In the genomic region with DNA sequence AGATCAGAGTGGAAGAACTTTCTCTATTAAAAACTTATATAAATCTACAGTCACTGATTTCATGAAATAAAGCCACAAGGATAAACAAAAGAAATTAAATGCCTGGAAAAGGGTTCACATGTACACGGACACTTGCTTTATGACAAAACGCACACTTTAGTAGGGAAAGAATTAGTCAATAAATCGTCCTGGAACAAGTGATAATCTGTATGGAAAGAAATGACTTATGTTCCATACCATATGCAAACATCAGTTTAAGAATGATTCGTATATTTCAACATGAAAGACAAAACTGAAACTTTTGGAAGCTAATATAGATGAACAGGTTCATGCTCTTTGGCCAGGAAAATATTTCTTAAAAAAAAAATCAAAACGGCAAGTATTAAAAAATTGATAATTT, we compare ENCODE assay signal across 24 cellular contexts. TPM values are rescaled to one million over a fixed set of nuclear protein-coding genes. Genes with fewer than 3 reads are reported as not detected.
A peak's percentile ranks its signal among the peaks of the same experiment; 100 is the strongest.
DNase-seq lines count a peak whose midpoint lies in the region; ATAC-seq, FAIRE-seq and TF ChIP-seq lines count a peak whose summit lies in the region.
"Had no signal": no experiment of that assay in that cellular context is flagged by ENCODE, and none has a peak within 500 bp of the region (broad histone marks: within the 10 kb centered on the region; RNA-seq: fewer than 3 reads in every experiment).

No MANE protein-coding gene starts in this region.

- intact Hi-C loops in kidney (cut with DNase I), result no loop called here

- DNase-seq in GM18507 (ENCODE audit: extremely low spot score, insufficient read length, low read depth) (no peak), kidney (no peak), GOT3 (lab: John Stamatoyannopoulos, UW) (no peak), NCI-H2171 treated with DMSO at 0.1 percent for 48 hours (lab: John Stamatoyannopoulos, UW) (no peak), NCI-H748 treated with DMSO at 0.1 percent for 48 hours (lab: John Stamatoyannopoulos, UW) (no peak)
- DNase-seq in activated naive CD8-positive, alpha-beta T cell treated with anti-CD3 and anti-CD28 coated beads for 36 hours, result no peak
- DNase-seq: activated CD4-positive, alpha-beta T cell treated with anti-CD3 and anti-CD28 coated beads for 1 hour; activated CD8-positive, alpha-beta memory T cell treated with anti-CD3 and anti-CD28 coated beads, Interleukin-2, amount 50 U/mL, for 4 hours; aorta; CD8-positive, alpha-beta memory T cell; cerebellar nuclear complex; DMS53; GDM1; NCI-H187; NCI-H82; nucleus accumbens; OCI-M1; SHP77 treated with DMSO at 0.1 percent for 48 hours; stimulated activated CD4-positive, alpha-beta T cell treated with anti-CD3 and anti-CD28 coated beads, Interleukin-4, amount 100 ng/mL, for 1 hour had no signal

- no peaks in the 10 kb centered on the region for H3K27me3 ChIP-seq in BLaER1 treated with 17β-estradiol and CSF1 and Interleukin-3, amounts not matched to agents 10 nM and 100 nM
- H3K27me3 ChIP-seq: gastroesophageal sphincter had no signal

- FAIRE-seq in GM18507 (lab: Jason Lieb, UNC) (peak; percentile 15), kidney (lab: Jason Lieb, UNC) (peak; percentile 44)

- H3K27me3 Mint-ChIP-seq in activated naive CD8-positive, alpha-beta T cell treated with anti-CD3 and anti-CD28 coated beads for 36 hours, result no peaks in the 10 kb centered on the region
- H3K27me3 Mint-ChIP-seq: CD8-positive, alpha-beta memory T cell; type B pancreatic cell had no signal

- peaks cover 63% of the 10 kb centered on the region for H3K4me1 Mint-ChIP-seq in activated naive CD8-positive, alpha-beta T cell treated with anti-CD3 and anti-CD28 coated beads for 36 hours

- peak overlapping the region in 8 of 11 experiments; percentile 47 to 76 (median 64); a peak in 14 of 22 replicates for H3K27ac ChIP-seq in BLaER1 treated with 17β-estradiol and CSF1 and Interleukin-3, amounts not matched to agents 10 nM and 100 nM
- H3K27ac ChIP-seq in kidney (ENCODE audit: low read depth in 2 of 2, low read length in 2 of 2), result no peak overlapping the region
- H3K27ac ChIP-seq: gastroesophageal sphincter, KMS-11 had no signal

- peak overlapping the region; percentile 59 for H3K27ac Mint-ChIP-seq in activated naive CD8-positive, alpha-beta T cell treated with anti-CD3 and anti-CD28 coated beads for 36 hours
- H3K27ac Mint-ChIP-seq: type B pancreatic cell had no signal

- no peak for TF ChIP-seq CTCF in kidney (IDR thresholded peaks at IDR 0.05; ENCODE audit: borderline replicate concordance, extremely low read depth, insufficient read depth)

- peaks cover 0 to 51% (median 35%) of the 10 kb centered on the region in 11 experiments; a peak in 14 of 22 replicates for H3K9me3 ChIP-seq in BLaER1 treated with 17β-estradiol and CSF1 and Interleukin-3, amounts not matched to agents 10 nM and 100 nM (replicated peaks in 1 of 11)
- no peaks in the 10 kb centered on the region for H3K9me3 ChIP-seq in kidney (ENCODE audit: control insufficient read depth in 1 of 2, low read length in 2 of 2)
- H3K9me3 ChIP-seq: gastroesophageal sphincter had no signal

- no peak for ATAC-seq in GM21737 (IDR thresholded peaks at IDR 0.05; ENCODE audit: unreplicated experiment)
- ATAC-seq: gastroesophageal sphincter had no signal

- no peak overlapping the region for H3K9ac ChIP-seq in BLaER1 treated with 17β-estradiol and CSF1 and Interleukin-3, amounts not matched to agents 10 nM and 100 nM
- no peak overlapping the region for H3K9ac ChIP-seq in kidney (ENCODE audit: low read length in 2 of 2)
- H3K9ac ChIP-seq: KMS-11 had no signal

- H4K20me1 ChIP-seq in BLaER1 treated with 17β-estradiol and CSF1 and Interleukin-3, amounts not matched to agents 10 nM and 100 nM, result peaks cover 37 to 96% (median 73%) of the 10 kb centered on the region in 11 experiments; a peak in 20 of 22 replicates

- peaks cover 58% of the 10 kb centered on the region for H3K36me3 Mint-ChIP-seq in activated naive CD8-positive, alpha-beta T cell treated with anti-CD3 and anti-CD28 coated beads for 36 hours

- H3K9me3 Mint-ChIP-seq in activated naive CD8-positive, alpha-beta T cell treated with anti-CD3 and anti-CD28 coated beads for 36 hours, result peaks cover 6% of the 10 kb centered on the region
- H3K9me3 Mint-ChIP-seq: CD8-positive, alpha-beta memory T cell; type B pancreatic cell had no signal

- H3K36me3 ChIP-seq in BLaER1 treated with 17β-estradiol and CSF1 and Interleukin-3, amounts not matched to agents 10 nM and 100 nM, result peaks cover 27 to 92% (median 73%) of the 10 kb centered on the region in 11 experiments
- H3K36me3 ChIP-seq in kidney (ENCODE audit: control insufficient read depth in 1 of 2, insufficient read depth in 2 of 2, low read length in 2 of 2), result no peaks in the 10 kb centered on the region
- H3K36me3 ChIP-seq: gastroesophageal sphincter had no signal

- no peak overlapping the region for H3K4me3 ChIP-seq in BLaER1 treated with 17β-estradiol and CSF1 and Interleukin-3, amounts not matched to agents 10 nM and 100 nM
- no peak overlapping the region for H3K4me3 ChIP-seq in kidney (ENCODE audit: low read length in 2 of 2)
- H3K4me3 ChIP-seq: gastroesophageal sphincter had no signal

- H3K4me3 Mint-ChIP-seq in activated naive CD8-positive, alpha-beta T cell treated with anti-CD3 and anti-CD28 coated beads for 36 hours, result no peak overlapping the region
- H3K4me3 Mint-ChIP-seq: type B pancreatic cell had no signal

- peaks cover 25 to 41% (median 31%) of the 10 kb centered on the region in 10 experiments for H3K4me1 ChIP-seq in BLaER1 treated with 17β-estradiol and CSF1 and Interleukin-3, amounts not matched to agents 10 nM and 100 nM
- H3K4me1 ChIP-seq in kidney (ENCODE audit: control insufficient read depth in 1 of 2, insufficient read depth in 1 of 2, low read depth in 1 of 2, low read length in 2 of 2), result peaks cover 0 to 10% of the 10 kb centered on the region in 2 donors

- peak overlapping the region in 2 of 11 experiments; percentile 55 to 68; a peak in 1 of 22 replicates for H3K4me2 ChIP-seq in BLaER1 treated with 17β-estradiol and CSF1 and Interleukin-3, amounts not matched to agents 10 nM and 100 nM
- H3K4me2 ChIP-seq: KMS-11 had no signal

RNA-seq across cellular contexts. Expression of a gene that starts 40.2 kb away (rescaled TPM):
- total RNA-seq in activated naive CD8-positive, alpha-beta T cell treated with anti-CD3 and anti-CD28 coated beads for 36 hours, result 10 to 100 TPM; 20.9 to 21.9 TPM
- total RNA-seq in kidney, result 82.2 TPM
- 20.8 TPM for polyA plus RNA-seq in kidney (ENCODE audit: insufficient read depth, low read depth, low replicate concordance)

Comparison
In these comparisons a context has a peak if more than half of its experiments do, and no peak if none do; other contexts are left out.
1. H3K27ac ChIP-seq: peak in BLaER1 treated with 17β-estradiol and CSF1 and Interleukin-3, amounts not matched to agents 10 nM and 100 nM (8 of 11); none in kidney (0 of 2).